ENCODE assay signal across 9 cellular contexts in the genomic region with DNA sequence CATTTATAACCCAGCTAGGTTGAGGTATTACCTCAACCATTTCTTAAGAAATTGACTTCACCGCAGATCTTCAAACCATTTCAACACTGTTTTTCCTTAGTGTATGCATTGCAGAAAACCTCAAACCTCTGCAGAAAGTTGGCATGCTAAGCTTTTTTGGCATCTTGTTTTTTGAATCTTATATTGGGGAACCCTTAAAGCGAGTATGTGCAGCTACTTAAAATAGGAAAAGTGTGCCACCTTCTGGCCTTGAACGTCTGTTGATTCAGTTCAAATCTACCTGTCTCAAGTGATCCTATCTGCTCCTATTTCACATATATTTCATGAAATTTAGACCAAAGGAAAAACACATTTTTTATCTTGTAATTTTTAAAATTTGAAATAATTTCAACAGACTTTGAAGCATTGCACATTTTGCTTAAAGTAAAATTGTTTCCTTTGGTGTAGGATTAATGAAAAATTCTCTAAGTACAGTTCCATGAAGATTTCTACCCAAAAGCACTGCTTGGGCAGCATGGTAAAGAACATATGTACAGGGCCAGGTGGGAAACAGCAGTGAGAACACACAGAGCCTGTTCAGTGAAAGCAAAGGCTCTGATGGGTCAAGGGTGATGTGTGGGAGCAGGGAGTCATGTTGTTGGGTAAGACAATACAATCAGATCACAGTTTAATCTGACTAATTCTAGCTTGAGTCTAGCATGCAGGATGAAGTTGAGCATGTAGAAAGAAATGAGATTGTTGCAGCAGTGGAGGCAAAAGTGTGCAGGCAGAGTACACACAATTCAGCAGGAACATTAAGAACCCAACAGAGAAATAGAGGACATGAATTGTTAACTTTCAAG.
DNase-seq lines count a peak whose midpoint lies in the region; FAIRE-seq and TF ChIP-seq lines count a peak whose summit lies in the region.
"Had no signal": no experiment of that assay in that cellular context is flagged by ENCODE, and none has a peak within 500 bp of the region (broad histone marks: within the 10 kb centered on the region; RNA-seq: fewer than 3 reads in every experiment).

No MANE protein-coding gene starts in this region.

- H3K4me3 ChIP-seq in LNCaP clone FGC (ENCODE audit: low read depth, low read length): no peak overlapping the region
- H3K4me3 ChIP-seq in astrocyte of the cerebellum (ENCODE audit: low read depth, low read length): no peak overlapping the region
- H3K4me3 ChIP-seq: mucosa of descending colon had no signal

- DNase-seq in AG09319 (ENCODE audit: extremely low read depth, low read depth) (peak; percentile 58), GM13976 (ENCODE audit: low spot score) (peak; percentile 69), LNCaP clone FGC (ENCODE audit: low read depth) (peak; percentile 44), RCC 7860 (ENCODE audit: low spot score) (peak; percentile 36), astrocyte of the cerebellum (ENCODE audit: low read depth) (peak; percentile 72), hepatic stellate cell (ENCODE audit: low spot score) (peak; percentile 63), smooth muscle cell of the brain vasculature (ENCODE audit: low read depth, low spot score) (peak; percentile 45), GOT3 (lab: John Stamatoyannopoulos, UW) (no peak)

- TF ChIP-seq CTCF in AG09319 (IDR thresholded peaks at IDR 0.05; ENCODE audit: low read depth, low read length): peak; percentile 62
- TF ChIP-seq CTCF in GM13976 (IDR thresholded peaks at IDR 0.05; ENCODE audit: borderline replicate concordance, control extremely low read depth, extremely low read depth, insufficient read depth, missing control alignments): peak; percentile 44
- peak; percentile 64 for TF ChIP-seq CTCF in LNCaP clone FGC (IDR thresholded peaks at IDR 0.05; ENCODE audit: control insufficient read depth, extremely low read depth, insufficient read depth)
- peak; percentile 55 for TF ChIP-seq CTCF in astrocyte of the cerebellum (IDR thresholded peaks at IDR 0.05; ENCODE audit: low read depth, low read length, missing control alignments)

- FAIRE-seq in RCC 7860 (lab: Jason Lieb, UNC): peak; percentile 52

- in situ Hi-C loops in GM13976 (cut with MboI; ENCODE audit: low sequenced_read_pairs, unreplicated experiment): loop anchor here (10.0 kb wide), 1 partner anchor 129 kb away; no protein-coding TSS in a partner anchor
- in situ Hi-C loops in astrocyte of the cerebellum (cut with HindIII; ENCODE audit: low sequenced_read_pairs): no loop called here
